ENCODE assay signal across 26 cellular contexts in genomic region chr1:89695847-89696246, GRCh38.
A peak's percentile ranks its signal among the peaks of the same experiment; 100 is the strongest.
DNase-seq lines count a peak whose midpoint lies in the region; ATAC-seq and TF ChIP-seq lines count a peak whose summit lies in the region.
"Had no signal": no experiment of that assay in that cellular context is flagged by ENCODE, and none has a peak within 500 bp of the region (broad histone marks: within the 10 kb centered on the region; RNA-seq: fewer than 3 reads in every experiment).

No MANE protein-coding gene starts in this region.

- no peaks in the 10 kb centered on the region for H3K27me3 Mint-ChIP-seq in activated naive CD8-positive, alpha-beta T cell treated with anti-CD3 and anti-CD28 coated beads for 36 hours
- H3K27me3 Mint-ChIP-seq in stimulated activated naive B cell treated with anti-CD40 and anti-IgM and Interleukin-4, amounts not matched to agents 10 μg/mL and 1 μg/mL and 100 μg/mL, for 72 hours, result no peaks in the 10 kb centered on the region

- H3F3A ChIP-seq in smooth muscle cell (ENCODE audit: low read depth), result no peaks in the 10 kb centered on the region

- TF ChIP-seq CTCF in left ventricle myocardium inferior (IDR thresholded peaks at IDR 0.05; ENCODE audit: borderline replicate concordance) (no peak), Panc1 (IDR thresholded peaks at IDR 0.05) (no peak), mucosa of descending colon (IDR thresholded peaks at IDR 0.05) (no peak), smooth muscle cell (IDR thresholded peaks at IDR 0.05; ENCODE audit: borderline replicate concordance, insufficient read depth, poor library complexity, severe bottlenecking) (no peak)

- no peak overlapping the region for H3K4me2 ChIP-seq in smooth muscle cell

- H3K9me3 ChIP-seq in left ventricle myocardium inferior (replicated peaks) (no peaks in the 10 kb centered on the region), right cardiac atrium (ENCODE audit: control insufficient read depth, low read length) (no peaks in the 10 kb centered on the region), Panc1 (ENCODE audit: control insufficient read depth, insufficient read depth, low read depth, low read length) (no peaks in the 10 kb centered on the region), mucosa of descending colon (no peaks in the 10 kb centered on the region), smooth muscle cell (replicated peaks; ENCODE audit: low read depth) (no peaks in the 10 kb centered on the region)
- H3K9me3 ChIP-seq: body of pancreas, esophagus squamous epithelium, gastroesophageal sphincter, MG63, stomach had no signal

- no peak overlapping the region for H2AFZ ChIP-seq in smooth muscle cell (ENCODE audit: low read depth)

- no peaks in the 10 kb centered on the region for H3K79me2 ChIP-seq in smooth muscle cell (ENCODE audit: low read depth)

- H3K36me3 ChIP-seq in left ventricle myocardium inferior (no peaks in the 10 kb centered on the region), Panc1 (ENCODE audit: control insufficient read depth, insufficient read depth, low read length) (no peaks in the 10 kb centered on the region), mucosa of descending colon (ENCODE audit: low read depth) (no peaks in the 10 kb centered on the region), smooth muscle cell (ENCODE audit: low read depth) (no peaks in the 10 kb centered on the region)
- H3K36me3 ChIP-seq: esophagus squamous epithelium, gastroesophageal sphincter, MG63, stomach had no signal

- H4K20me1 ChIP-seq in smooth muscle cell (ENCODE audit: low read depth), result no peaks in the 10 kb centered on the region

- H3K9me3 Mint-ChIP-seq in activated naive CD8-positive, alpha-beta T cell treated with anti-CD3 and anti-CD28 coated beads for 36 hours, result peaks cover 6% of the 10 kb centered on the region
- H3K9me3 Mint-ChIP-seq in stimulated activated naive B cell treated with anti-CD40 and anti-IgM and Interleukin-4, amounts not matched to agents 10 μg/mL and 1 μg/mL and 100 μg/mL, for 72 hours, result no peaks in the 10 kb centered on the region
- H3K9me3 Mint-ChIP-seq: WTC11 had no signal

- no peak overlapping the region for H3K4me3 ChIP-seq in left ventricle myocardium inferior
- H3K4me3 ChIP-seq in right cardiac atrium (ENCODE audit: low read length), result no peak overlapping the region
- no peak overlapping the region for H3K4me3 ChIP-seq in Panc1 (ENCODE audit: low read depth in 2 of 2, low read length in 2 of 2)
- H3K4me3 ChIP-seq in mucosa of descending colon, result no peak overlapping the region
- H3K4me3 ChIP-seq in smooth muscle cell, result no peak overlapping the region
- H3K4me3 ChIP-seq: body of pancreas, esophagus squamous epithelium, gastroesophageal sphincter, MG63, skin epidermis, stomach had no signal

- H3K4me1 ChIP-seq in left ventricle myocardium inferior (peaks cover 98% of the 10 kb centered on the region), right cardiac atrium (ENCODE audit: control insufficient read depth, insufficient read depth, low read length) (peaks cover 3% of the 10 kb centered on the region), Panc1 (ENCODE audit: control insufficient read depth, insufficient read depth, low read length) (peaks cover 19% of the 10 kb centered on the region), mucosa of descending colon (ENCODE audit: low read depth) (peaks cover 5% of the 10 kb centered on the region), smooth muscle cell (ENCODE audit: low read depth) (no peaks in the 10 kb centered on the region)
- H3K4me1 ChIP-seq: body of pancreas had no signal

- H3K27ac Mint-ChIP-seq in activated naive CD8-positive, alpha-beta T cell treated with anti-CD3 and anti-CD28 coated beads for 36 hours, result peak overlapping the region; percentile 85
- H3K27ac Mint-ChIP-seq in stimulated activated naive B cell treated with anti-CD40 and anti-IgM and Interleukin-4, amounts not matched to agents 10 μg/mL and 1 μg/mL and 100 μg/mL, for 72 hours, result peak overlapping the region; percentile 26
- H3K27ac Mint-ChIP-seq: WTC11 had no signal

- DNase-seq in left ventricle myocardium inferior (no peak), right cardiac atrium (no peak), Panc1 (ENCODE audit: low read depth, low spot score) (no peak), mucosa of descending colon (no peak), NCI-H526 treated with DMSO at 0.1 percent for 48 hours (lab: John Stamatoyannopoulos, UW) (no peak), smooth muscle cell (lab: John Stamatoyannopoulos, UW; ENCODE audit: unreplicated experiment) (no peak)
- no peak for DNase-seq in activated naive CD8-positive, alpha-beta T cell treated with anti-CD3 and anti-CD28 coated beads for 36 hours
- DNase-seq in stimulated activated naive B cell treated with anti-CD40 and anti-IgM and Interleukin-4, amounts not matched to agents 10 μg/mL and 1 μg/mL and 100 μg/mL, for 72 hours, result no peak
- DNase-seq: activated CD8-positive, alpha-beta memory T cell treated with anti-CD3 and anti-CD28 coated beads, Interleukin-2, amount 50 U/mL, for 4 hours; body of pancreas; Calu3; esophagus squamous epithelium; hypothalamus; islet precursor cell; MG63; NCI-H1436; NCI-H2107; nucleus accumbens; RPMI8226; stimulated activated CD4-positive, alpha-beta T cell treated with anti-CD3 and anti-CD28 coated beads, Interleukin-2, amount 100 ng/mL, for 48 hours; stomach; T-helper 9 cell; trophoblast cell had no signal

- CTCF ChIA-PET in Panc1 (lab: Charles Lee), result no interaction called here

- no peak overlapping the region for H3K4me3 Mint-ChIP-seq in activated naive CD8-positive, alpha-beta T cell treated with anti-CD3 and anti-CD28 coated beads for 36 hours
- no peak overlapping the region for H3K4me3 Mint-ChIP-seq in stimulated activated naive B cell treated with anti-CD40 and anti-IgM and Interleukin-4, amounts not matched to agents 10 μg/mL and 1 μg/mL and 100 μg/mL, for 72 hours
- H3K4me3 Mint-ChIP-seq: WTC11 had no signal

- in situ Hi-C loops in Panc1 (cut with HindIII; ENCODE audit: low pct_unique_long_range_greater_than_20kb, low sequenced_read_pairs), result no loop called here

- no peak for ATAC-seq in right cardiac atrium
- no peak for ATAC-seq in Panc1
- ATAC-seq in stimulated activated naive B cell treated with anti-CD40 and anti-IgM and Interleukin-4, amounts not matched to agents 10 μg/mL and 1 μg/mL and 100 μg/mL, for 72 hours (replicated peaks), result no peak
- ATAC-seq in mucosa of descending colon, result no peak
- ATAC-seq: body of pancreas, gastroesophageal sphincter, WTC11 had no signal

- no peaks in the 10 kb centered on the region for H3K27me3 ChIP-seq in left ventricle myocardium inferior (ENCODE audit: low read depth)
- no peaks in the 10 kb centered on the region for H3K27me3 ChIP-seq in right cardiac atrium (ENCODE audit: control insufficient read depth, insufficient read depth)
- no peaks in the 10 kb centered on the region for H3K27me3 ChIP-seq in Panc1 (ENCODE audit: control insufficient read depth, insufficient read depth, low read length)
- no peaks in the 10 kb centered on the region for H3K27me3 ChIP-seq in smooth muscle cell (ENCODE audit: low read depth)
- H3K27me3 ChIP-seq: body of pancreas, esophagus squamous epithelium, gastroesophageal sphincter, MG63, stomach had no signal

- peaks cover 91% of the 10 kb centered on the region for H3K4me1 Mint-ChIP-seq in activated naive CD8-positive, alpha-beta T cell treated with anti-CD3 and anti-CD28 coated beads for 36 hours
- peaks cover 34 to 78% of the 10 kb centered on the region in 2 donors for H3K4me1 Mint-ChIP-seq in stimulated activated naive B cell treated with anti-CD40 and anti-IgM and Interleukin-4, amounts not matched to agents 10 μg/mL and 1 μg/mL and 100 μg/mL, for 72 hours

- no peak overlapping the region for H3K9ac ChIP-seq in smooth muscle cell (ENCODE audit: low read depth)

- POLR2A ChIA-PET in Panc1 (lab: Charles Lee), result interaction anchor here (0.6 kb wide), 1 partner anchor 576 kb away, joined by 5 read pairs; no protein-coding TSS in a partner anchor

- TSS peak; percentile 45 for BruUV-seq in Panc1 (replicated peaks; lab: Mats Ljungman, UMichigan)

- intact Hi-C loops in left ventricle myocardium inferior (cut with micrococcal nuclease), result no loop called here
- intact Hi-C loops in right cardiac atrium (cut with DNase I), result no loop called here
- intact Hi-C loops in Panc1 (cut with micrococcal nuclease; ENCODE audit: unreplicated experiment), result no loop called here
- intact Hi-C loops in mucosa of descending colon (cut with DNase I, micrococcal nuclease), result no loop called here

- peaks cover 81% of the 10 kb centered on the region for H3K36me3 Mint-ChIP-seq in activated naive CD8-positive, alpha-beta T cell treated with anti-CD3 and anti-CD28 coated beads for 36 hours
- H3K36me3 Mint-ChIP-seq in stimulated activated naive B cell treated with anti-CD40 and anti-IgM and Interleukin-4, amounts not matched to agents 10 μg/mL and 1 μg/mL and 100 μg/mL, for 72 hours, result peaks cover 18 to 34% of the 10 kb centered on the region in 2 donors
- H3K36me3 Mint-ChIP-seq: WTC11 had no signal

- H3K27ac ChIP-seq in left ventricle myocardium inferior (replicated peaks) (peak overlapping the region; percentile 64), right cardiac atrium (ENCODE audit: low read length) (no peak overlapping the region), Panc1 (ENCODE audit: low read length) (no peak overlapping the region; the same call in 1 of the 2 replicates), smooth muscle cell (ENCODE audit: low read depth) (no peak overlapping the region)
- H3K27ac ChIP-seq: body of pancreas, gastroesophageal sphincter, stomach had no signal
